21 cellular contexts compared by ENCODE assay signal in genomic region chr12:19437996-19438395, GRCh38. TPM values are rescaled to one million over a fixed set of nuclear protein-coding genes. Genes with fewer than 3 reads are reported as not detected.
DNase-seq lines count a peak whose midpoint lies in the region; ATAC-seq and TF ChIP-seq lines count a peak whose summit lies in the region.
"Had no signal": no experiment of that assay in that cellular context is flagged by ENCODE, and none has a peak within 500 bp of the region (broad histone marks: within the 10 kb centered on the region; RNA-seq: fewer than 3 reads in every experiment).

No MANE protein-coding gene starts in this region.

- H3K27me3 ChIP-seq in iPS-15b (ENCODE audit: control insufficient read depth, insufficient read depth, low read length), result no peaks in the 10 kb centered on the region
- H3K27me3 ChIP-seq: heart left ventricle, SJCRH30 had no signal

- no peak for TF ChIP-seq CTCF in WTC11 (IDR thresholded peaks at IDR 0.05)

- POLR2A ChIA-PET in WTC11 (lab: Charles Lee), result no interaction called here

- no peak overlapping the region for H3K9ac ChIP-seq in iPS-15b (ENCODE audit: low read depth, low read length)

- peak; percentile 11 for ATAC-seq in WTC11
- ATAC-seq: activated CD4-positive, alpha-beta T cell treated with anti-CD3 and anti-CD28 coated beads for 36 hours; activated naive CD4-positive, alpha-beta T cell treated with anti-CD3 and anti-CD28 coated beads, Interleukin-2, amount 50 U/mL, for 72 hours; heart left ventricle; left cardiac atrium had no signal

- peaks cover 35% of the 10 kb centered on the region for H3K36me3 Mint-ChIP-seq in activated T-cell treated with anti-CD3 and anti-CD28 coated beads, Interleukin-2, amount 50 U/mL, for 24 hours (ENCODE audit: low read depth)
- peaks cover 25% of the 10 kb centered on the region for H3K36me3 Mint-ChIP-seq in WTC11

- peak overlapping the region; percentile 15 for H3K4me3 Mint-ChIP-seq in activated T-cell treated with anti-CD3 and anti-CD28 coated beads, Interleukin-2, amount 50 U/mL, for 24 hours
- H3K4me3 Mint-ChIP-seq in WTC11, result peak overlapping the region; percentile 99
- H3K4me3 Mint-ChIP-seq: CD14-positive monocyte had no signal

- peaks cover 3% of the 10 kb centered on the region for H3K9me3 Mint-ChIP-seq in activated T-cell treated with anti-CD3 and anti-CD28 coated beads, Interleukin-2, amount 50 U/mL, for 24 hours
- H3K9me3 Mint-ChIP-seq in WTC11, result no peaks in the 10 kb centered on the region
- H3K9me3 Mint-ChIP-seq: activated naive CD4-positive, alpha-beta T cell treated with anti-CD3 and anti-CD28 coated beads, Interleukin-2, amount 50 U/mL, for 72 hours had no signal

- no peaks in the 10 kb centered on the region for H3K9me3 ChIP-seq in iPS-15b (ENCODE audit: control insufficient read depth, insufficient read depth, low read length)
- H3K9me3 ChIP-seq: SJCRH30 had no signal

- peak overlapping the region; percentile 52 for H3K4me3 ChIP-seq in iPS-15b (ENCODE audit: low read depth, low read length)
- H3K4me3 ChIP-seq: heart left ventricle, SJCRH30 had no signal

- CTCF ChIA-PET in WTC11 (lab: Charles Lee), result interaction anchor here (1.1 kb wide), 1 partner anchor 27 kb away, joined by 3 read pairs; no protein-coding TSS in a partner anchor

- no peak overlapping the region for H3K27ac Mint-ChIP-seq in activated T-cell treated with anti-CD3 and anti-CD28 coated beads, Interleukin-2, amount 50 U/mL, for 24 hours
- peak overlapping the region; percentile 52 for H3K27ac Mint-ChIP-seq in WTC11
- H3K27ac Mint-ChIP-seq: activated CD4-positive, alpha-beta T cell treated with anti-CD3 and anti-CD28 coated beads for 36 hours; CD14-positive monocyte had no signal

- H3K36me3 ChIP-seq in iPS-15b (ENCODE audit: control insufficient read depth, insufficient read depth, low read length), result no peaks in the 10 kb centered on the region
- H3K36me3 ChIP-seq: heart left ventricle had no signal

- peaks cover 44% of the 10 kb centered on the region for H3K4me1 Mint-ChIP-seq in activated T-cell treated with anti-CD3 and anti-CD28 coated beads, Interleukin-2, amount 50 U/mL, for 24 hours (ENCODE audit: low read depth)
- H3K4me1 Mint-ChIP-seq in WTC11, result peaks cover 55% of the 10 kb centered on the region

- peaks cover 4% of the 10 kb centered on the region for H3K4me1 ChIP-seq in iPS-15b (ENCODE audit: control insufficient read depth, insufficient read depth, low read length)
- H3K4me1 ChIP-seq: SJCRH30 had no signal

- DNase-seq in activated T-cell treated with anti-CD3 and anti-CD28 coated beads, Interleukin-2, amount 50 U/mL, for 24 hours, result no peak
- no peak for DNase-seq in activated T-cell treated with anti-CD3 and anti-CD28 coated beads, Interleukin-2, amount 50 U/mL, for 48 hours
- DNase-seq in WTC11 (ENCODE audit: low spot score) (no peak), retina (peak; percentile 32), COLO668 (lab: John Stamatoyannopoulos, UW; ENCODE audit: unreplicated experiment) (no peak), 8988T (no peak)
- DNase-seq in effector CD4-positive, alpha-beta T cell, result no peak
- DNase-seq: activated CD4-positive, alpha-beta T cell treated with anti-CD3 and anti-CD28 coated beads for 36 hours; activated CD8-positive, alpha-beta memory T cell treated with anti-CD3 and anti-CD28 coated beads, Interleukin-2, amount 50 U/mL, for 48 hours; EL; heart left ventricle; left cardiac atrium; NCI-H1092 treated with DMSO at 0.1 percent for 48 hours; NCI-H2081 treated with DMSO at 0.1 percent for 48 hours; NCI-H524 treated with DMSO at 0.1 percent for 48 hours; SJCRH30; stimulated activated CD4-positive, alpha-beta T cell treated with anti-CD3 and anti-CD28 coated beads, Interleukin-2, amount 100 ng/mL, for 48 hours; T1000 had no signal

- no peaks in the 10 kb centered on the region for H3K27me3 Mint-ChIP-seq in activated T-cell treated with anti-CD3 and anti-CD28 coated beads, Interleukin-2, amount 50 U/mL, for 24 hours
- no peaks in the 10 kb centered on the region; the same call in 1 of the 2 replicates for H3K27me3 Mint-ChIP-seq in WTC11 (ENCODE audit: low read depth)
- H3K27me3 Mint-ChIP-seq: activated CD4-positive, alpha-beta T cell treated with anti-CD3 and anti-CD28 coated beads for 36 hours had no signal

TF ChIP-seq in WTC11, 78 proteins besides CTCF, POLR2A, EP300 and RAD21:
- TF ChIP-seq ZBTB21 (CRISPR knock-in tag; IDR thresholded peaks at IDR 0.05; ENCODE audit: borderline replicate concordance), result 0 out of 2 replicates have a peak, but pooled peaks have one; percentile 32
- TF ChIP-seq USF2 (CRISPR knock-in tag; IDR thresholded peaks at IDR 0.05), result peak; percentile 75
- no peak for TF ChIP-seq ZNF281 (CRISPR knock-in tag; IDR thresholded peaks at IDR 0.05)
- TF ChIP-seq SP1 (CRISPR knock-in tag; conservative IDR thresholded peaks at IDR 0.05), result 0 out of 2 replicates have a peak, but pooled peaks have one; percentile 50
- no peak for TF ChIP-seq ZNF138 (CRISPR knock-in tag; conservative IDR thresholded peaks at IDR 0.05)
- TF ChIP-seq USF1 (CRISPR knock-in tag; IDR thresholded peaks at IDR 0.05), result peak; percentile 72; the same call in 1 of the 2 replicates
TF ChIP-seq in WTC11: peak in this region for 4.

RNA-seq across cellular contexts. Expression of gene AEBP2, which starts 1.3 kb away (rescaled TPM):
- total RNA-seq in WTC11 (2021), result 61.9 to 69.9 TPM (median 65.9 TPM) in 3 replicates
